In genomic region chr4:105637409-105638258, GRCh38 we compare ENCODE assay signal across 9 cellular contexts.
DNase-seq lines count a peak whose midpoint lies in the region; ATAC-seq and TF ChIP-seq lines count a peak whose summit lies in the region.
"Had no signal": no experiment of that assay in that cellular context is flagged by ENCODE, and none has a peak within 500 bp of the region (broad histone marks: within the 10 kb centered on the region; RNA-seq: fewer than 3 reads in every experiment).

No MANE protein-coding gene starts in this region.

- no peak overlapping the region for H3K4me3 ChIP-seq in lower leg skin (ENCODE audit: low read depth, poor library complexity, severe bottlenecking)
- H3K4me3 ChIP-seq: A549 had no signal

- no peak for TF ChIP-seq POLR2A in lower leg skin (IDR thresholded peaks at IDR 0.05)

- DNase-seq in NCI-H146 (lab: John Stamatoyannopoulos, UW), result peak; percentile 24
- DNase-seq in NCI-H146 treated with DMSO at 0.1 percent for 48 hours (lab: John Stamatoyannopoulos, UW; ENCODE audit: unreplicated experiment), result no peak
- DNase-seq in NCI-H187 treated with DMSO at 0.1 percent for 48 hours (lab: John Stamatoyannopoulos, UW), result peak; percentile 19
- DNase-seq in astrocyte of the hippocampus (ENCODE audit: low read depth, low spot score), result peak; percentile 86
- peak; percentile 70 to 90 for DNase-seq in lower leg skin (ENCODE audit: low spot score in 2 of 2)
- no peak for DNase-seq in activated CD8-positive, alpha-beta memory T cell treated with anti-CD3 and anti-CD28 coated beads, Interleukin-2, amount 50 U/mL, for 48 hours
- DNase-seq in NCI-H2171 treated with DMSO at 0.1 percent for 48 hours (lab: John Stamatoyannopoulos, UW), result no peak

- TF ChIP-seq CTCF in lower leg skin (IDR thresholded peaks at IDR 0.05), result no peak

- ATAC-seq in HG02870 (IDR thresholded peaks at IDR 0.05; ENCODE audit: unreplicated experiment), result peak; percentile 67
- ATAC-seq: A549 had no signal

- intact Hi-C loops in lower leg skin (cut with DNase I; ENCODE audit: low total_unique reads), result no loop called here

- 32 to 39% methylated on average over 5 of the region's 5 CpGs for WGBS in lower leg skin, 2 donors

Comparison
In these comparisons a context has a peak if more than half of its experiments do, and no peak if none do; other contexts are left out.
1. DNase-seq: peak in NCI-H146 (single experiment), NCI-H187 treated with DMSO at 0.1 percent for 48 hours (single experiment), astrocyte of the hippocampus (single experiment) and lower leg skin (2 of 2); none in NCI-H146 treated with DMSO at 0.1 percent for 48 hours (single experiment), activated CD8-positive, alpha-beta memory T cell treated with anti-CD3 and anti-CD28 coated beads, Interleukin-2, amount 50 U/mL, for 48 hours (single experiment) and NCI-H2171 treated with DMSO at 0.1 percent for 48 hours (single experiment).